Comparison of ENCODE assay signal across 23 cellular contexts in genomic region chr15:57496594-57496945, GRCh38.
DNase-seq lines count a peak whose midpoint lies in the region; ATAC-seq and TF ChIP-seq lines count a peak whose summit lies in the region.
"Had no signal": no experiment of that assay in that cellular context is flagged by ENCODE, and none has a peak within 500 bp of the region (broad histone marks: within the 10 kb centered on the region; RNA-seq: fewer than 3 reads in every experiment).

No MANE protein-coding gene starts in this region.

- H3K27me3 ChIP-seq in heart left ventricle (no peaks in the 10 kb centered on the region), upper lobe of left lung (no peaks in the 10 kb centered on the region)
- H3K27me3 ChIP-seq in CD8-positive, alpha-beta memory T cell (ENCODE audit: insufficient read depth, low read length, poor library complexity, severe bottlenecking) = no peaks in the 10 kb centered on the region
- H3K27me3 ChIP-seq: brain microvascular endothelial cell had no signal

- intact Hi-C loops in heart left ventricle (cut with DNase I) (no loop called here), Right ventricle myocardium inferior (cut with DNase I) (no loop called here)

- DNase-seq in heart left ventricle (no peak), Right ventricle myocardium inferior (ENCODE audit: missing footprints) (no peak), endothelial cell (ENCODE audit: low spot score) (no peak), upper lobe of left lung (no peak), SW480 (ENCODE audit: low spot score) (no peak)
- DNase-seq in CD8-positive, alpha-beta memory T cell = no peak
- DNase-seq: activated gamma-delta T cell; brain microvascular endothelial cell; cortex of kidney; Kasumi-1; midbrain; nephron progenitor cell; NK-92 treated with Interleukin-12 subunit alpha and Interleukin-12 subunit beta, amount 100 ng/mL, for 24 hours; SK-N-SH; stimulated activated CD4-positive, alpha-beta T cell treated with anti-CD3 and anti-CD28 coated beads, Interleukin-2, amount 100 ng/mL, for 48 hours; stimulated activated naive CD4-positive, alpha-beta T cell treated with Interleukin-2 at 50 U/mL for 16 hours; WERI-Rb-1 had no signal

- H3K9me3 ChIP-seq in heart left ventricle (no peaks in the 10 kb centered on the region), upper lobe of left lung (no peaks in the 10 kb centered on the region)
- no peaks in the 10 kb centered on the region for H3K9me3 ChIP-seq in CD8-positive, alpha-beta memory T cell (ENCODE audit: low read length)
- H3K9me3 ChIP-seq: A549, SK-N-SH had no signal

- no peak for TF ChIP-seq EP300 in upper lobe of left lung (IDR thresholded peaks at IDR 0.05)

- H3K27ac ChIP-seq in heart left ventricle (peak overlapping the region in 9 of 12 donors; percentile 11 to 77 (median 56)), upper lobe of left lung (peak overlapping the region; percentile 56 to 79 (median 66))
- H3K27ac ChIP-seq in CD8-positive, alpha-beta memory T cell (ENCODE audit: low read depth, low read length) = no peak overlapping the region
- H3K27ac ChIP-seq: A549, brain microvascular endothelial cell, RWPE1, WERI-Rb-1 had no signal

- TF ChIP-seq POLR2A in heart left ventricle (IDR thresholded peaks at IDR 0.05) = no peak
- no peak for TF ChIP-seq POLR2A in upper lobe of left lung (IDR thresholded peaks at IDR 0.05)

- H3K4me3 Mint-ChIP-seq in endothelial cell (ENCODE audit: unreplicated experiment) = peak overlapping the region; percentile 68
- H3K4me3 Mint-ChIP-seq in nephron = no peak overlapping the region
- H3K4me3 Mint-ChIP-seq in CD8-positive, alpha-beta memory T cell = no peak overlapping the region
- H3K4me3 Mint-ChIP-seq: nephron progenitor cell; T-helper 2 cell treated with Interferon-gamma antibody and Interleukin-4, amounts not matched to agents 5 μg/mL and 100 μg/mL, for 36 hours had no signal

- H3K4me1 Mint-ChIP-seq in endothelial cell (ENCODE audit: unreplicated experiment) (peaks cover 76% of the 10 kb centered on the region), nephron (peaks cover 36% of the 10 kb centered on the region)
- H3K4me1 Mint-ChIP-seq in CD8-positive, alpha-beta memory T cell = no peaks in the 10 kb centered on the region

- peaks cover 63% of the 10 kb centered on the region for H3K36me3 Mint-ChIP-seq in endothelial cell (ENCODE audit: low read depth, unreplicated experiment)
- H3K36me3 Mint-ChIP-seq in nephron (ENCODE audit: low read depth) = no peaks in the 10 kb centered on the region
- no peaks in the 10 kb centered on the region for H3K36me3 Mint-ChIP-seq in CD8-positive, alpha-beta memory T cell

- no peaks in the 10 kb centered on the region for H3K9me3 Mint-ChIP-seq in endothelial cell (ENCODE audit: unreplicated experiment)
- no peaks in the 10 kb centered on the region for H3K9me3 Mint-ChIP-seq in nephron
- no peaks in the 10 kb centered on the region for H3K9me3 Mint-ChIP-seq in CD8-positive, alpha-beta memory T cell
- H3K9me3 Mint-ChIP-seq: nephron progenitor cell; T-helper 2 cell treated with Interferon-gamma antibody and Interleukin-4, amounts not matched to agents 5 μg/mL and 100 μg/mL, for 36 hours had no signal

- H3K36me3 ChIP-seq in heart left ventricle = no peaks in the 10 kb centered on the region
- H3K36me3 ChIP-seq in upper lobe of left lung = no peaks in the 10 kb centered on the region
- no peaks in the 10 kb centered on the region for H3K36me3 ChIP-seq in CD8-positive, alpha-beta memory T cell (ENCODE audit: insufficient read depth, low read length)
- H3K36me3 ChIP-seq: brain microvascular endothelial cell, WERI-Rb-1 had no signal

- no peak overlapping the region for H3K4me3 ChIP-seq in heart left ventricle
- H3K4me3 ChIP-seq in upper lobe of left lung = no peak overlapping the region
- no peak overlapping the region for H3K4me3 ChIP-seq in CD8-positive, alpha-beta memory T cell (ENCODE audit: low read length)
- H3K4me3 ChIP-seq: A549, skin epidermis had no signal

- POLR2A ChIA-PET in CD8-positive, alpha-beta memory T cell (lab: Charles Lee) = no interaction called here

- no peak for TF ChIP-seq CTCF in heart left ventricle (IDR thresholded peaks at IDR 0.05)
- no peak for TF ChIP-seq CTCF in endothelial cell (IDR thresholded peaks at IDR 0.05; ENCODE audit: unreplicated experiment)
- TF ChIP-seq CTCF in nephron (IDR thresholded peaks at IDR 0.05; ENCODE audit: unreplicated experiment in 3 of 3) = no peak
- TF ChIP-seq CTCF in upper lobe of left lung (IDR thresholded peaks at IDR 0.05) = no peak

- WGBS in heart left ventricle, 4 donors = 92 to 99% (median 96%) methylated on average over 1 of the region's 1 CpG
- WGBS in upper lobe of left lung, 2 donors = 94 to 100% methylated on average over 1 of the region's 1 CpG

- H3K27ac Mint-ChIP-seq in endothelial cell (ENCODE audit: unreplicated experiment) = peak overlapping the region; percentile 76
- H3K27ac Mint-ChIP-seq in nephron = peak overlapping the region; percentile 53 to 75 (median 65)
- no peak overlapping the region for H3K27ac Mint-ChIP-seq in CD8-positive, alpha-beta memory T cell
- H3K27ac Mint-ChIP-seq: nephron progenitor cell; T-helper 2 cell treated with Interferon-gamma antibody and Interleukin-4, amounts not matched to agents 5 μg/mL and 100 μg/mL, for 36 hours had no signal

- ATAC-seq in heart left ventricle (peak in 1 of 4 donors; percentile 4), Right ventricle myocardium inferior (no peak), upper lobe of left lung (ENCODE audit: low FRiP score in 2 of 2) (peak in 1 of 2 donors; percentile 16), HG03520 (IDR thresholded peaks at IDR 0.05; ENCODE audit: unreplicated experiment) (no peak)
- ATAC-seq: A549 had no signal

- H3K4me1 ChIP-seq in heart left ventricle = peaks cover 0 to 46% (median 25%) of the 10 kb centered on the region in 12 donors
- peaks cover 17 to 25% (median 20%) of the 10 kb centered on the region in 4 donors for H3K4me1 ChIP-seq in upper lobe of left lung
- H3K4me1 ChIP-seq in CD8-positive, alpha-beta memory T cell (ENCODE audit: insufficient read depth, low read length) = no peaks in the 10 kb centered on the region

- CTCF ChIA-PET in CD8-positive, alpha-beta memory T cell (lab: Charles Lee) = no interaction called here

- peaks cover 22% of the 10 kb centered on the region for H3K27me3 Mint-ChIP-seq in endothelial cell (ENCODE audit: unreplicated experiment)
- H3K27me3 Mint-ChIP-seq in nephron (ENCODE audit: low read depth) = peaks cover under 1% of the 10 kb centered on the region
- H3K27me3 Mint-ChIP-seq in CD8-positive, alpha-beta memory T cell = peaks cover 4 to 9% of the 10 kb centered on the region in 2 donors

Comparison
In these comparisons a context has a peak if more than half of its experiments do, and no peak if none do; other contexts are left out.
1. H3K27ac Mint-ChIP-seq: peak in endothelial cell (single experiment) and nephron (3 of 3); none in CD8-positive, alpha-beta memory T cell (0 of 8).